In genomic region chr12:106879612-106880011, GRCh38 we compare ENCODE assay signal across 14 cellular contexts.
"Had no signal": no experiment of that assay in that cellular context is flagged by ENCODE, and none has a peak within 500 bp of the region (broad histone marks: within the 10 kb centered on the region; RNA-seq: fewer than 3 reads in every experiment).

No MANE protein-coding gene starts in this region.

- H3K27me3 ChIP-seq: MG63, SJCRH30 had no signal

- H3K27ac ChIP-seq: HL-60, RWPE1, SJCRH30 had no signal

- H3K9me3 ChIP-seq: MG63, SJCRH30 had no signal

- DNase-seq: Karpas-422, KG1, MG63, NCI-H187, NCI-H2081 treated with DMSO at 0.1 percent for 48 hours, NCI-H524, NCI-H526 treated with DMSO at 0.1 percent for 48 hours, PC-3, SHP77, SJCRH30, SW 1271, T-cell had no signal

- H3K4me1 ChIP-seq: SJCRH30 had no signal

- H3K36me3 ChIP-seq: MG63 had no signal

- H3K4me3 ChIP-seq: MG63, SJCRH30 had no signal
